ENCODE assay signal across 25 cellular contexts in genomic region chr2:8076453-8077284, GRCh38.
DNase-seq lines count a peak whose midpoint lies in the region; ATAC-seq and TF ChIP-seq lines count a peak whose summit lies in the region.
"Had no signal": no experiment of that assay in that cellular context is flagged by ENCODE, and none has a peak within 500 bp of the region (broad histone marks: within the 10 kb centered on the region; RNA-seq: fewer than 3 reads in every experiment).

No MANE protein-coding gene starts in this region.

- H3K27me3 Mint-ChIP-seq in T-helper 2 cell treated with Interferon-gamma antibody and Interleukin-4, amounts not matched to agents 5 μg/mL and 100 μg/mL, for 36 hours (ENCODE audit: low read depth), result no peaks in the 10 kb centered on the region
- H3K27me3 Mint-ChIP-seq in natural killer cell treated with Interleukin-12 subunit alpha and Interleukin-12 subunit beta and Interleukin-15 and Interleukin-18, amount 100 ng/mL, for 72 hours, result no peaks in the 10 kb centered on the region
- no peaks in the 10 kb centered on the region for H3K27me3 Mint-ChIP-seq in osteocyte (ENCODE audit: unreplicated experiment)
- H3K27me3 Mint-ChIP-seq: stimulated activated naive CD8-positive, alpha-beta T cell treated with anti-CD3 and anti-CD28 coated beads, Interleukin-15, Interleukin-2, amounts not matched to agents 100 ng/mL and 50 ng/mL, for 24 hours had no signal

- no peak overlapping the region for H3K27ac ChIP-seq in esophagus squamous epithelium
- H3K27ac ChIP-seq: 22Rv1; adrenal gland; BLaER1 treated with 17β-estradiol and CSF1 and Interleukin-3, amounts not matched to agents 10 nM and 100 nM; epithelial cell of prostate; gastrocnemius medialis; ovary had no signal

- peaks cover 24% of the 10 kb centered on the region for H3K9me3 Mint-ChIP-seq in T-helper 2 cell treated with Interferon-gamma antibody and Interleukin-4, amounts not matched to agents 5 μg/mL and 100 μg/mL, for 36 hours
- H3K9me3 Mint-ChIP-seq in natural killer cell treated with Interleukin-12 subunit alpha and Interleukin-12 subunit beta and Interleukin-15 and Interleukin-18, amount 100 ng/mL, for 72 hours, result peaks cover 10% of the 10 kb centered on the region
- no peaks in the 10 kb centered on the region for H3K9me3 Mint-ChIP-seq in osteocyte (ENCODE audit: unreplicated experiment)

- peak overlapping the region; percentile 55 for H3K27ac Mint-ChIP-seq in T-helper 2 cell treated with Interferon-gamma antibody and Interleukin-4, amounts not matched to agents 5 μg/mL and 100 μg/mL, for 36 hours
- peak overlapping the region; percentile 61 to 86 for H3K27ac Mint-ChIP-seq in natural killer cell treated with Interleukin-12 subunit alpha and Interleukin-12 subunit beta and Interleukin-15 and Interleukin-18, amount 100 ng/mL, for 72 hours
- H3K27ac Mint-ChIP-seq in osteocyte (ENCODE audit: unreplicated experiment), result no peak overlapping the region
- H3K27ac Mint-ChIP-seq: activated T-cell treated with anti-CD3 and anti-CD28 coated beads, Interleukin-2, amount 50 U/mL, for 72 hours; stimulated activated naive CD8-positive, alpha-beta T cell treated with anti-CD3 and anti-CD28 coated beads, Interleukin-15, Interleukin-2, amounts not matched to agents 100 ng/mL and 50 ng/mL, for 24 hours had no signal

- H3K4me3 Mint-ChIP-seq in T-helper 2 cell treated with Interferon-gamma antibody and Interleukin-4, amounts not matched to agents 5 μg/mL and 100 μg/mL, for 36 hours, result no peak overlapping the region
- peak overlapping the region; percentile 47 for H3K4me3 Mint-ChIP-seq in natural killer cell treated with Interleukin-12 subunit alpha and Interleukin-12 subunit beta and Interleukin-15 and Interleukin-18, amount 100 ng/mL, for 72 hours
- H3K4me3 Mint-ChIP-seq in osteocyte (ENCODE audit: unreplicated experiment), result no peak overlapping the region
- H3K4me3 Mint-ChIP-seq: activated T-cell treated with anti-CD3 and anti-CD28 coated beads, Interleukin-2, amount 50 U/mL, for 72 hours; stimulated activated naive CD8-positive, alpha-beta T cell treated with anti-CD3 and anti-CD28 coated beads, Interleukin-15, Interleukin-2, amounts not matched to agents 100 ng/mL and 50 ng/mL, for 24 hours had no signal

- no peaks in the 10 kb centered on the region for H3K9me3 ChIP-seq in esophagus squamous epithelium
- H3K9me3 ChIP-seq: adrenal gland, gastrocnemius medialis, MG63, ovary had no signal

- no peaks in the 10 kb centered on the region for H3K36me3 ChIP-seq in esophagus squamous epithelium
- H3K36me3 ChIP-seq: adrenal gland; BLaER1 treated with 17β-estradiol and CSF1 and Interleukin-3, amounts not matched to agents 10 nM and 100 nM; gastrocnemius medialis; MG63; ovary had no signal

- no peak for TF ChIP-seq CTCF in osteocyte (IDR thresholded peaks at IDR 0.05)
- no peak for TF ChIP-seq CTCF in esophagus squamous epithelium (IDR thresholded peaks at IDR 0.05)

- no peak for TF ChIP-seq POLR2A in esophagus squamous epithelium (IDR thresholded peaks at IDR 0.05)

- H3K36me3 Mint-ChIP-seq in T-helper 2 cell treated with Interferon-gamma antibody and Interleukin-4, amounts not matched to agents 5 μg/mL and 100 μg/mL, for 36 hours (ENCODE audit: low read depth), result peaks cover 19% of the 10 kb centered on the region
- H3K36me3 Mint-ChIP-seq in natural killer cell treated with Interleukin-12 subunit alpha and Interleukin-12 subunit beta and Interleukin-15 and Interleukin-18, amount 100 ng/mL, for 72 hours, result peaks cover 20% of the 10 kb centered on the region
- H3K36me3 Mint-ChIP-seq in osteocyte (ENCODE audit: unreplicated experiment), result no peaks in the 10 kb centered on the region

- no peak overlapping the region for H3K4me3 ChIP-seq in esophagus squamous epithelium
- H3K4me3 ChIP-seq: adrenal gland; BLaER1 treated with 17β-estradiol and CSF1 and Interleukin-3, amounts not matched to agents 10 nM and 100 nM; gastrocnemius medialis; MG63; ovary had no signal

- DNase-seq in SKM-1 (lab: John Stamatoyannopoulos, UW; ENCODE audit: unreplicated experiment) (peak; percentile 6), SKM-1 treated with dmso at 0.1 percent for 144 hours (lab: John Stamatoyannopoulos, UW; ENCODE audit: unreplicated experiment) (no peak), osteocyte (ENCODE audit: extremely low spot score, unreplicated experiment) (no peak), esophagus squamous epithelium (lab: John Stamatoyannopoulos, UW) (no peak), NCI-H2196 treated with DMSO at 0.1 percent for 48 hours (lab: John Stamatoyannopoulos, UW; ENCODE audit: unreplicated experiment) (no peak)
- DNase-seq in T-helper 2 cell treated with Interferon-gamma antibody and Interleukin-4, amounts not matched to agents 5 μg/mL and 100 μg/mL, for 36 hours (ENCODE audit: low spot score), result no peak
- DNase-seq in natural killer cell treated with Interleukin-12 subunit alpha and Interleukin-12 subunit beta and Interleukin-15 and Interleukin-18, amount 100 ng/mL, for 72 hours (ENCODE audit: low spot score), result peak; percentile 71
- DNase-seq: activated CD4-positive, alpha-beta T cell treated with anti-CD3 and anti-CD28 coated beads, Interleukin-2, amount 50 U/mL, for 48 hours; activated T-cell treated with anti-CD3 and anti-CD28 coated beads, Interleukin-2, amount 50 U/mL, for 72 hours; adrenal gland; DMS153; gastrocnemius medialis; GF-D8; mammary epithelial cell; MG63; NCI-H187 treated with DMSO at 0.1 percent for 48 hours; ovary; stimulated activated CD4-positive, alpha-beta T cell treated with anti-CD3 and anti-CD28 coated beads, Interleukin-1b, Interleukin-23, amount 100 ng/mL, for 48 hours; trophoblast cell had no signal

- peaks cover 10% of the 10 kb centered on the region for H3K4me1 Mint-ChIP-seq in T-helper 2 cell treated with Interferon-gamma antibody and Interleukin-4, amounts not matched to agents 5 μg/mL and 100 μg/mL, for 36 hours (ENCODE audit: low read depth)
- peaks cover 28% of the 10 kb centered on the region in 2 donors for H3K4me1 Mint-ChIP-seq in natural killer cell treated with Interleukin-12 subunit alpha and Interleukin-12 subunit beta and Interleukin-15 and Interleukin-18, amount 100 ng/mL, for 72 hours (ENCODE audit: low read depth in 2 of 2)
- no peaks in the 10 kb centered on the region for H3K4me1 Mint-ChIP-seq in osteocyte (ENCODE audit: unreplicated experiment)

- 59 to 69% methylated on average over 6 of the region's 6 CpGs for WGBS in esophagus squamous epithelium, 2 donors

- no peaks in the 10 kb centered on the region for H3K27me3 ChIP-seq in esophagus squamous epithelium
- H3K27me3 ChIP-seq: adrenal gland; BLaER1 treated with 17β-estradiol and CSF1 and Interleukin-3, amounts not matched to agents 10 nM and 100 nM; gastrocnemius medialis; MG63; ovary had no signal

- intact Hi-C loops in esophagus squamous epithelium (cut with DNase I), result no loop called here

- ATAC-seq in HG02938 (IDR thresholded peaks at IDR 0.05; ENCODE audit: unreplicated experiment), result peak; percentile 58
- ATAC-seq in natural killer cell treated with Interleukin-12 subunit alpha and Interleukin-12 subunit beta and Interleukin-15 and Interleukin-18, amount 100 ng/mL, for 72 hours, result peak; percentile 84 to 93
- ATAC-seq: gastrocnemius medialis, sciatic nerve had no signal

- no peaks in the 10 kb centered on the region for H3K4me1 ChIP-seq in esophagus squamous epithelium
- H3K4me1 ChIP-seq: adrenal gland; BLaER1 treated with 17β-estradiol and CSF1 and Interleukin-3, amounts not matched to agents 10 nM and 100 nM; gastrocnemius medialis had no signal

Comparison
In these comparisons a context has a peak if more than half of its experiments do, and no peak if none do; other contexts are left out.
1. DNase-seq: peak in SKM-1 (single experiment) and natural killer cell treated with Interleukin-12 subunit alpha and Interleukin-12 subunit beta and Interleukin-15 and Interleukin-18, amount 100 ng/mL, for 72 hours (single experiment); none in SKM-1 treated with dmso at 0.1 percent for 144 hours (single experiment), T-helper 2 cell treated with Interferon-gamma antibody and Interleukin-4, amounts not matched to agents 5 μg/mL and 100 μg/mL, for 36 hours (single experiment), osteocyte (single experiment), esophagus squamous epithelium (single experiment) and NCI-H2196 treated with DMSO at 0.1 percent for 48 hours (single experiment).